Comparison of ENCODE assay signal across 8 cellular contexts in the genomic region with DNA sequence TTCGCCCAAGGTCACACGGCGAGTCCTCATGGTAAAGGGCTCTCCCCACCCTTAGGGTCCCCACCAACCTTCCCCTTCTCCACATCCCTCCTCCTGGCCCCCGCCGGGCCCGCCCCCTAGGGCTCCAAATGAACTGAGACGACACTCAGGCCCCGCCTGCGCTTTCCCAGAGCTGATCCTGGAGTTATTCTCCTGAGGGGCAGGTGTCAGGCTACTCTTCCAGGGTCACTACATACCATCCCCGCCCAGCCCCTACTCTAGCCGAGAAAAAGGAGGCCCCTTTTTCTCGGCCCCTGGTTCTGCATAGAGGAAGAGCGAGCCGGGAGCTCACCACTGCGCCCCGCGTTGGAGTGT. TPM values are rescaled to one million over a fixed set of nuclear protein-coding genes. Genes with fewer than 3 reads are reported as not detected.
A peak's percentile ranks its signal among the peaks of the same experiment; 100 is the strongest.
DNase-seq lines count a peak whose midpoint lies in the region; ATAC-seq, FAIRE-seq and TF ChIP-seq lines count a peak whose summit lies in the region.

No MANE protein-coding gene starts in this region.

- 0 to 1% methylated on average over 16 to 17 of the region's 17 CpGs for WGBS in aorta, 2 donors

- H3K27me3 Mint-ChIP-seq in endothelial cell (ENCODE audit: unreplicated experiment) (peaks cover 5% of the 10 kb centered on the region), naive B cell (no peaks in the 10 kb centered on the region)

- no peak for TF ChIP-seq CTCF in endothelial cell (IDR thresholded peaks at IDR 0.05; ENCODE audit: unreplicated experiment)

- H3K27ac ChIP-seq in aorta (ENCODE audit: low read depth in 1 of 2, low read length in 2 of 2): peak overlapping the region; percentile 49 to 63

- no peak for TF ChIP-seq POLR2A in GM12891 (IDR thresholded peaks at IDR 0.05; ENCODE audit: low read depth, low read length)

- H3K27ac Mint-ChIP-seq in endothelial cell (ENCODE audit: unreplicated experiment) (peak overlapping the region; percentile 93), naive B cell (peak overlapping the region; percentile 97 to 99 (median 98))

- H3K27me3 ChIP-seq in aorta (ENCODE audit: control insufficient read depth in 1 of 2, insufficient read depth in 2 of 2, low read length in 1 of 2): no peaks in the 10 kb centered on the region

- H3K4me3 Mint-ChIP-seq in endothelial cell (ENCODE audit: unreplicated experiment): peak overlapping the region; percentile 85
- peak overlapping the region; percentile 86 to 98 (median 96) for H3K4me3 Mint-ChIP-seq in naive B cell

- H3K9me3 Mint-ChIP-seq in endothelial cell (ENCODE audit: unreplicated experiment): no peaks in the 10 kb centered on the region
- H3K9me3 Mint-ChIP-seq in naive B cell: no peaks in the 10 kb centered on the region

- no peaks in the 10 kb centered on the region for H3K9me3 ChIP-seq in aorta (ENCODE audit: control insufficient read depth, low read length)

- intact Hi-C loops in aorta (cut with DNase I): no loop called here

- ATAC-seq in HG03064 (IDR thresholded peaks at IDR 0.05; ENCODE audit: low read depth, unreplicated experiment) (peak; percentile 8), naive B cell (ENCODE audit: low read depth in 2 of 2) (peak in 1 of 2 donors; percentile 0), aorta (ENCODE audit: low FRiP score) (peak; percentile 21)

- H3K4me1 ChIP-seq in aorta (ENCODE audit: control insufficient read depth in 1 of 2, insufficient read depth in 2 of 2, low read length in 2 of 2): no peaks in the 10 kb centered on the region

- H3K36me3 Mint-ChIP-seq in endothelial cell (ENCODE audit: low read depth, unreplicated experiment): peaks cover 10% of the 10 kb centered on the region
- no peaks in the 10 kb centered on the region for H3K36me3 Mint-ChIP-seq in naive B cell

- no peak for DNase-seq in GM12891 (ENCODE audit: insufficient read length, low spot score)
- peak; percentile 25 to 26 for DNase-seq in activated CD4-positive, alpha-beta T cell treated with anti-CD3 and anti-CD28 coated beads for 4 hours
- peak; percentile 52 for DNase-seq in endothelial cell (ENCODE audit: low spot score)
- no peak for DNase-seq in naive B cell
- DNase-seq in aorta: peak in 1 of 2 donors; percentile 84
- DNase-seq in NCI-H2107 treated with DMSO at 0.1 percent for 48 hours (lab: John Stamatoyannopoulos, UW; ENCODE audit: unreplicated experiment): no peak
- DNase-seq in SKM-1 treated with dmso at 0.1 percent for 144 hours (lab: John Stamatoyannopoulos, UW; ENCODE audit: unreplicated experiment): no peak

- peak overlapping the region; percentile 78 to 88 for H3K4me3 ChIP-seq in aorta (ENCODE audit: low read length in 2 of 2)

- FAIRE-seq in GM12891 (lab: Jason Lieb, UNC): peak; percentile 68

- H3K36me3 ChIP-seq in aorta (ENCODE audit: control insufficient read depth in 1 of 2, insufficient read depth in 2 of 2, low read length in 1 of 2): no peaks in the 10 kb centered on the region

- H3K4me1 Mint-ChIP-seq in endothelial cell (ENCODE audit: unreplicated experiment): peaks cover 26% of the 10 kb centered on the region
- H3K4me1 Mint-ChIP-seq in naive B cell: peaks cover 42 to 69% (median 65%) of the 10 kb centered on the region in 3 donors

TF ChIP-seq in GM12891, 5 proteins besides CTCF, POLR2A, EP300 and RAD21:
- TF ChIP-seq TAF1 (IDR thresholded peaks at IDR 0.05; ENCODE audit: low read depth, low read length) (no peak), PAX5 (IDR thresholded peaks at IDR 0.05; ENCODE audit: insufficient read depth, low read length, severe bottlenecking) (no peak), POLR2AphosphoS5 (IDR thresholded peaks at IDR 0.05; ENCODE audit: low read depth, low read length) (no peak), POU2F2 (IDR thresholded peaks at IDR 0.05; ENCODE audit: low read depth, low read length) (no peak), SPI1 (IDR thresholded peaks at IDR 0.05; ENCODE audit: low read depth, low read length) (no peak)

RNA-seq across cellular contexts. Expression of a gene that starts 0.3 kb away (rescaled TPM):
- 59.7 TPM for polyA plus RNA-seq in GM12891 (2012; ENCODE audit: low read depth, missing spikeins)
- 55.0 TPM for total RNA-seq in endothelial cell (ENCODE audit: unreplicated experiment)
- 10 to 100 TPM; 52.5 to 81.7 (median 60.9) TPM for polyA plus RNA-seq in naive B cell (ENCODE audit: low read depth in 6 of 6)
- 10 to 100 TPM; 65.0 to 81.5 TPM for total RNA-seq in aorta
- polyA plus RNA-seq in aorta: 10 to 100 TPM; 18.3 to 60.5 TPM

RNA-seq across cellular contexts. Expression of a gene that starts 18.6 kb away (rescaled TPM):
- 515 TPM for polyA plus RNA-seq in GM12891 (2012; ENCODE audit: low read depth, missing spikeins)
- total RNA-seq in endothelial cell (ENCODE audit: unreplicated experiment) (374 TPM), aorta (100 to 1,000 TPM; 174 to 209 TPM)
- polyA plus RNA-seq in naive B cell (ENCODE audit: low read depth in 6 of 6) (100 to 1,000 TPM; 289 to 380 (median 329) TPM), aorta (100 to 1,000 TPM; 316 to 484 TPM)

Comparison
In these comparisons a context has a peak if more than half of its experiments do, and no peak if none do; other contexts are left out.
1. DNase-seq: peak in activated CD4-positive, alpha-beta T cell treated with anti-CD3 and anti-CD28 coated beads for 4 hours (2 of 2) and endothelial cell (single experiment); none in GM12891 (single experiment), naive B cell (single experiment), NCI-H2107 treated with DMSO at 0.1 percent for 48 hours (single experiment) and SKM-1 treated with dmso at 0.1 percent for 144 hours (single experiment).